8 cellular contexts compared by ENCODE assay signal in genomic region chr12:130041983-130042812, GRCh38.
DNase-seq lines count a peak whose midpoint lies in the region; TF ChIP-seq lines count a peak whose summit lies in the region.

No MANE protein-coding gene starts in this region.

- H3K4me1 Mint-ChIP-seq in neural progenitor cell, result peaks cover 36% of the 10 kb centered on the region

- H3K27ac ChIP-seq in RWPE1 (no peak overlapping the region), neural progenitor cell (no peak overlapping the region), vagina (no peak overlapping the region)

- H3K4me3 Mint-ChIP-seq in neural progenitor cell, result peak overlapping the region; percentile 76

- H3F3A ChIP-seq in neural progenitor cell (ENCODE audit: low read depth), result peaks cover 39% of the 10 kb centered on the region

- no peak overlapping the region for H2AFZ ChIP-seq in neural progenitor cell (replicated peaks)

- no peak for TF ChIP-seq POLR2A in vagina (IDR thresholded peaks at IDR 0.05)

- H3K9ac ChIP-seq in neural progenitor cell, result no peak overlapping the region

- H3K4me1 ChIP-seq in neural progenitor cell, result peaks cover 12% of the 10 kb centered on the region
- H3K4me1 ChIP-seq in vagina, result no peaks in the 10 kb centered on the region

- no peaks in the 10 kb centered on the region for H3K36me3 Mint-ChIP-seq in neural progenitor cell

- peak overlapping the region; percentile 17 for H3K4me2 ChIP-seq in neural progenitor cell

- H3K27me3 Mint-ChIP-seq in neural progenitor cell (ENCODE audit: insufficient read depth, low read depth), result peaks cover 25% of the 10 kb centered on the region

- no peaks in the 10 kb centered on the region for H3K36me3 ChIP-seq in neural progenitor cell
- H3K36me3 ChIP-seq in vagina, result no peaks in the 10 kb centered on the region

- DNase-seq in DMS153 (lab: John Stamatoyannopoulos, UW) (peak; percentile 14), DMS153 treated with DMSO at 0.1 percent for 48 hours (lab: John Stamatoyannopoulos, UW; ENCODE audit: unreplicated experiment) (no peak), RWPE1 (ENCODE audit: low spot score) (peak; percentile 57), neural progenitor cell (ENCODE audit: low spot score) (peak; percentile 82), vagina (ENCODE audit: extremely low spot score in 2 of 2) (no peak), NOMO-1 treated with dmso at 0.1 percent for 144 hours (lab: John Stamatoyannopoulos, UW; ENCODE audit: unreplicated experiment) (no peak), SIG-M5 (lab: John Stamatoyannopoulos, UW) (no peak)
- DNase-seq in effector CD8-positive, alpha-beta T cell (lab: John Stamatoyannopoulos, UW), result peak; percentile 7

- H3K27ac Mint-ChIP-seq in neural progenitor cell, result no peak overlapping the region

- CTCF ChIA-PET in RWPE1 (lab: Yijun Ruan, JAX), result interaction anchor here (0.6 to 1.3 kb wide), 21 partner anchors 8 to 575 kb away, joined by 3 to 14 read pairs (median 3); partner anchors contain the start of gene FZD10

- TF ChIP-seq CTCF in RWPE1 (conservative IDR thresholded peaks at IDR 0.05; ENCODE audit: low read depth), result peak; percentile 34
- TF ChIP-seq CTCF in neural progenitor cell (IDR thresholded peaks at IDR 0.05), result peak; percentile 93
- TF ChIP-seq CTCF in vagina (IDR thresholded peaks at IDR 0.05), result peak; percentile 44 to 89 (median 57)

- H4K20me1 ChIP-seq in neural progenitor cell (ENCODE audit: low read depth), result peaks cover 38% of the 10 kb centered on the region

- H3K9me3 Mint-ChIP-seq in neural progenitor cell, result peaks cover 12% of the 10 kb centered on the region

- POLR2A ChIA-PET in RWPE1 (lab: Yijun Ruan, JAX; ENCODE audit: low non-redundant PET), result no interaction called here

- H3K9me3 ChIP-seq in neural progenitor cell (ENCODE audit: low read depth), result no peaks in the 10 kb centered on the region
- H3K9me3 ChIP-seq in vagina, result no peaks in the 10 kb centered on the region

- H3K27me3 ChIP-seq in neural progenitor cell (peaks cover 100% of the 10 kb centered on the region), vagina (no peaks in the 10 kb centered on the region)

- no peak overlapping the region for H3K4me3 ChIP-seq in neural progenitor cell
- no peak overlapping the region for H3K4me3 ChIP-seq in vagina

- intact Hi-C loops in vagina (cut with DNase I), result no loop called here

- H3K79me2 ChIP-seq in neural progenitor cell (ENCODE audit: low read depth), result no peaks in the 10 kb centered on the region

Comparison
In these comparisons a context has a peak if more than half of its experiments do, and no peak if none do; other contexts are left out.
1. DNase-seq: peak in DMS153 (single experiment), RWPE1 (single experiment), effector CD8-positive, alpha-beta T cell (single experiment) and neural progenitor cell (single experiment); none in DMS153 treated with DMSO at 0.1 percent for 48 hours (single experiment), vagina (0 of 2), NOMO-1 treated with dmso at 0.1 percent for 144 hours (single experiment) and SIG-M5 (single experiment).
2. CTCF ChIP-seq: peak in every context shown above with its lines; median percentile 93 in neural progenitor cell; 57 in vagina; 34 in RWPE1.